28 cellular contexts compared by ENCODE assay signal in genomic region chr16:35342012-35342411, GRCh38.
"Had no signal": no experiment of that assay in that cellular context is flagged by ENCODE, and none has a peak within 500 bp of the region (broad histone marks: within the 10 kb centered on the region; RNA-seq: fewer than 3 reads in every experiment).

No MANE protein-coding gene starts in this region.

- H3K4me2 ChIP-seq: neural progenitor cell, smooth muscle cell had no signal

- H3K36me3 ChIP-seq: neural progenitor cell, ovary, spleen, suprapubic skin, tibial artery, transverse colon, upper lobe of right lung, vagina had no signal

- H3K9ac ChIP-seq: neural progenitor cell, parathyroid adenoma had no signal

- H3K79me2 ChIP-seq: parathyroid adenoma had no signal

- ATAC-seq: natural killer cell; psoas muscle; right cardiac atrium; sciatic nerve; stimulated activated memory B cell treated with anti-CD40 and anti-IgM and Interleukin-4, amounts not matched to agents 10 μg/mL and 1 μg/mL and 100 μg/mL, for 72 hours; stimulated activated naive CD8-positive, alpha-beta T cell treated with anti-CD3 and anti-CD28 coated beads, Interleukin-15, amount 100 ng/mL, for 72 hours; stimulated activated naive CD8-positive, alpha-beta T cell treated with anti-CD3 and anti-CD28 coated beads, Interleukin-15, Interleukin-2, amounts not matched to agents 100 U/mL and 50 U/mL, for 24 hours; upper lobe of right lung had no signal

- H3K9me3 ChIP-seq: ovary, suprapubic skin, testis had no signal

- H2AFZ ChIP-seq: neural progenitor cell, parathyroid adenoma had no signal

- DNase-seq: natural killer cell; occipital lobe; ovary; posterior cingulate gyrus; psoas muscle; right cardiac atrium; spleen; stimulated activated CD4-positive, alpha-beta T cell treated with anti-CD3 and anti-CD28 coated beads, Interleukin-12 subunit alpha, Interleukin-12 subunit beta, amount 100 ng/mL, for 4 hours; stimulated activated CD4-positive, alpha-beta T cell treated with anti-CD3 and anti-CD28 coated beads, Interleukin-1b, Interleukin-23, amount 100 ng/mL, for 48 hours; stimulated activated CD4-positive, alpha-beta T cell treated with anti-CD3 and anti-CD28 coated beads, Interleukin-4, amount 100 ng/mL, for 1 hour; stimulated activated CD4-positive, alpha-beta T cell treated with anti-CD3 and anti-CD28 coated beads, Interleukin-4, amount 100 ng/mL, for 4 hours; stimulated activated CD8-positive, alpha-beta memory T cell treated with anti-CD3 and anti-CD28 coated beads, Interleukin-4, amount 100 ng/mL, for 48 hours; stimulated activated naive CD4-positive, alpha-beta T cell; stimulated activated naive CD8-positive, alpha-beta T cell treated with anti-CD3 and anti-CD28 coated beads, Interleukin-15, amount 100 ng/mL, for 72 hours; stimulated activated naive CD8-positive, alpha-beta T cell treated with anti-CD3 and anti-CD28 coated beads, Interleukin-15, Interleukin-2, amounts not matched to agents 100 U/mL and 50 U/mL, for 24 hours; substantia nigra; testis; tibial artery; transverse colon; upper lobe of right lung had no signal

- H3K4me1 ChIP-seq: neural progenitor cell, parathyroid adenoma, psoas muscle, spleen, suprapubic skin, testis, tibial artery, transverse colon, upper lobe of right lung, vagina had no signal

- H3K4me3 ChIP-seq: neural progenitor cell, ovary, psoas muscle, skin epidermis, smooth muscle cell, spleen, suprapubic skin, testis, tibial artery, transverse colon, upper lobe of right lung, vagina had no signal

- H3K27me3 ChIP-seq: neural progenitor cell, ovary, spleen, suprapubic skin, testis, tibial artery, transverse colon, upper lobe of right lung, vagina had no signal

- H3K27ac ChIP-seq: neural progenitor cell, ovary, parathyroid adenoma, psoas muscle, skin epidermis, spleen, suprapubic skin, testis, tibial artery, transverse colon, upper lobe of right lung, vagina had no signal
